17 cellular contexts compared by ENCODE assay signal in the genomic region with DNA sequence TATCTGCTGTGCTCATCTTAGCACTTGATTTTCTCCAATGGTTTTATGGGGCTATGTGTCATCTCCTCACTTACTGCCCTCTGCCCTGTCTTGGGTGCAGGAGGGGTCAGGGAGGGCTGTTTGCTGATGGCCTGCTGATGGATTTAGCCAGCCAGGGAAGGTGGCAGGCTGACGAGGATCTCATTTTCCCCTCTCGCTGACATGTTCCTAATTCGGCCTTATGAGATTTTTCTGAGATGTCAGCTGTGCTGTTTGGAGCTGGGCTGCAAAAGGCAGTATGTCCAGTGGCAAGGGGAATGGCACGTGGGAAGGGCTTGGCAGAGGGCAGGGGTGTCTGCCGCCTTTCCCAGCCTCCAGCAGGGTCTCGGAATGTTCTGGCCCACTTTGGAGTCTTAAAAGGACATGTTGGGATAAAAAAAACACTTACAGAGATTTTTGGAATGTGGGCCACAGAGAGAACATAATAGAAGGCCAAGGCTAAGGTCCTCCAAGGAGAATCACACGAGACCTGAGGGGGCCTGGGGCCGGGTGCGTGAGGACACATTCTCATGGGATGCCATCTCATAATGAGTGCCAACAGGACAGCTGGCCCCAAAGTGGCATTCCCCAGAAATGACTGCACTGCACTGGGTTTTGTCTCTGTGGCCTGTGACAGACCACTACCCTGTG.
DNase-seq lines count a peak whose midpoint lies in the region; ATAC-seq and TF ChIP-seq lines count a peak whose summit lies in the region.
"Had no signal": no experiment of that assay in that cellular context is flagged by ENCODE, and none has a peak within 500 bp of the region (broad histone marks: within the 10 kb centered on the region; RNA-seq: fewer than 3 reads in every experiment).

No MANE protein-coding gene starts in this region.

- H3K9ac ChIP-seq in H9 (ENCODE audit: extremely low read depth, insufficient read length, low read length): no peak overlapping the region

- no CpG with 5 or more reads among the region's 9 CpGs for WGBS in H9 (ENCODE audit: extremely low coverage, insufficient read length, low lambda C conversion rate)
- 68% methylated on average over 9 of the region's 9 CpGs for WGBS in suprapubic skin

- no peak overlapping the region for H3K23ac ChIP-seq in H9 (ENCODE audit: insufficient read length, low read depth, low read length)

- H2BK15ac ChIP-seq in H9 (ENCODE audit: low read depth, low read length): no peak overlapping the region

- H3K23me2 ChIP-seq in H9 (ENCODE audit: insufficient read length, low read depth, low read length, poor library complexity, severe bottlenecking): no peaks in the 10 kb centered on the region

- no peak overlapping the region for H2BK5ac ChIP-seq in H9 (ENCODE audit: insufficient read length, low read length)

- no peaks in the 10 kb centered on the region for H3K36me3 ChIP-seq in suprapubic skin
- H3K36me3 ChIP-seq: left lung, prostate gland had no signal

- no peak overlapping the region for H4K91ac ChIP-seq in H9 (ENCODE audit: insufficient read length, low read depth, low read length)

- no peak overlapping the region for H3K4me3 Mint-ChIP-seq in H9
- H3K4me3 Mint-ChIP-seq: stimulated activated naive CD8-positive, alpha-beta T cell treated with anti-CD3 and anti-CD28 coated beads, Interleukin-15, Interleukin-2, amounts not matched to agents 100 ng/mL and 50 ng/mL, for 24 hours had no signal

- H3K36me3 Mint-ChIP-seq in H9 (ENCODE audit: insufficient read depth in 1 of 3, low read depth in 3 of 3): 0 out of 7 replicates have a peak, but pooled peaks cover 0 to 5% (median 0%) of the 10 kb centered on the region in 3 experiments

- no peak overlapping the region for H3K18ac ChIP-seq in H9 (ENCODE audit: insufficient read length, low read depth, low read length)

- no peak overlapping the region for H2BK12ac ChIP-seq in H9 (ENCODE audit: insufficient read length, low read depth, low read length)

- no peak overlapping the region for H3K56ac ChIP-seq in H9 (ENCODE audit: insufficient read length, low read depth, low read length)

- H2AK5ac ChIP-seq in H9 (ENCODE audit: insufficient read length, low read length): no peak overlapping the region

- H2BK120ac ChIP-seq in H9 (ENCODE audit: low read depth, low read length, poor library complexity, severe bottlenecking): no peak overlapping the region

- H3K9me3 ChIP-seq in H9 (ENCODE audit: control insufficient read depth, low read depth, low read length): no peaks in the 10 kb centered on the region
- no peaks in the 10 kb centered on the region for H3K9me3 ChIP-seq in suprapubic skin
- H3K9me3 ChIP-seq: left lung, prostate gland had no signal

- H4K5ac ChIP-seq in H9 (ENCODE audit: insufficient read length, low read depth, low read length): no peak overlapping the region

- TF ChIP-seq POLR2A in suprapubic skin (IDR thresholded peaks at IDR 0.05): no peak

- H3K14ac ChIP-seq in H9 (ENCODE audit: insufficient read depth, low read length): no peak overlapping the region

- no peaks in the 10 kb centered on the region for H4K20me1 ChIP-seq in H9 (ENCODE audit: control insufficient read depth, insufficient read depth, insufficient read length)

- H3K27me3 ChIP-seq in H9 (ENCODE audit: insufficient read depth, low read length) (no peaks in the 10 kb centered on the region), suprapubic skin (no peaks in the 10 kb centered on the region)
- H3K27me3 ChIP-seq: left lung had no signal

- peak; percentile 10 for DNase-seq in H9
- peak; percentile 20 for DNase-seq in ecto neural progenitor cell (ENCODE audit: low spot score)
- peak; percentile 80 for DNase-seq in myocyte (ENCODE audit: low read depth)
- DNase-seq in suprapubic skin (ENCODE audit: low spot score in 2 of 2): no peak
- no peak for DNase-seq in AG08396 (ENCODE audit: low spot score)
- no peak for DNase-seq in NOMO-1 treated with DMSO at 0.1 percent for 48 hours (lab: John Stamatoyannopoulos, UW; ENCODE audit: unreplicated experiment)
- DNase-seq in amygdala (lab: John Stamatoyannopoulos, UW): no peak
- DNase-seq: activated effector memory CD4-positive, alpha-beta T cell treated with Interleukin-2 at 50 U/mL for 16 hours; left lung; NCI-H187; T-helper 2 cell had no signal

- H3K27ac Mint-ChIP-seq in H9: peak overlapping the region in 1 of 3 experiments; percentile 36; a peak in 2 of 7 replicates
- H3K27ac Mint-ChIP-seq: stimulated activated naive CD8-positive, alpha-beta T cell treated with anti-CD3 and anti-CD28 coated beads, Interleukin-15, Interleukin-2, amounts not matched to agents 100 ng/mL and 50 ng/mL, for 24 hours had no signal

- H3K27ac ChIP-seq in H9 (ENCODE audit: insufficient read length, low read depth, low read length) (no peak overlapping the region), suprapubic skin (peak overlapping the region; percentile 71)
- H3K27ac ChIP-seq: foreskin keratinocyte, HL-60 had no signal

- no peaks in the 10 kb centered on the region for H3K79me1 ChIP-seq in H9 (ENCODE audit: insufficient read depth, low read depth, low read length, poor library complexity, severe bottlenecking)

- H3K4me1 Mint-ChIP-seq in H9: peaks cover 9 to 10% of the 10 kb centered on the region in 2 experiments

- peaks cover 3% of the 10 kb centered on the region for H3K27me3 Mint-ChIP-seq in H9 (ENCODE audit: low read depth)

- no peak overlapping the region for H2AFZ ChIP-seq in H9 (ENCODE audit: low read length)

- no peak overlapping the region for H2BK20ac ChIP-seq in H9 (ENCODE audit: low read depth, low read length, poor library complexity, severe bottlenecking)

- no peak overlapping the region for H3K4ac ChIP-seq in H9 (ENCODE audit: low read depth, low read length)

- ATAC-seq in HG02759 (IDR thresholded peaks at IDR 0.05; ENCODE audit: unreplicated experiment): no peak
- ATAC-seq: activated CD4-positive, CD25-positive, alpha-beta regulatory T cell treated with anti-CD3 and anti-CD28 coated beads, Interleukin-2, amount 50 U/mL, for 24 hours; foreskin keratinocyte had no signal

- no peak overlapping the region for H3K4me3 ChIP-seq in suprapubic skin
- H3K4me3 ChIP-seq: left lung, prostate gland had no signal

- H3K9me3 Mint-ChIP-seq in H9: peaks cover 0 to 5% of the 10 kb centered on the region in 2 experiments; a peak in 3 of 5 replicates
- H3K9me3 Mint-ChIP-seq: stimulated activated naive CD8-positive, alpha-beta T cell treated with anti-CD3 and anti-CD28 coated beads, Interleukin-15, Interleukin-2, amounts not matched to agents 100 ng/mL and 50 ng/mL, for 24 hours had no signal

- TF ChIP-seq CTCF in H9 (conservative IDR thresholded peaks at IDR 0.05): no peak
- no peak for TF ChIP-seq CTCF in suprapubic skin (IDR thresholded peaks at IDR 0.05)

- no peaks in the 10 kb centered on the region; the same call in 1 of the 2 replicates for H3K4me1 ChIP-seq in H9 (ENCODE audit: insufficient read depth, low read length)
- peaks cover 5% of the 10 kb centered on the region for H3K4me1 ChIP-seq in suprapubic skin
- H3K4me1 ChIP-seq: prostate gland had no signal

- no peak overlapping the region for H4K8ac ChIP-seq in H9 (replicated peaks; ENCODE audit: insufficient read length, low read depth, low read length)

- no peak overlapping the region for H3K4me2 ChIP-seq in H9 (ENCODE audit: insufficient read depth, insufficient read length, low read length)

- no peak for TF ChIP-seq EP300 in suprapubic skin (IDR thresholded peaks at IDR 0.05)

- no peak overlapping the region for H3T11ph ChIP-seq in H9 (ENCODE audit: low read length)

- H3K79me2 ChIP-seq in H9 (ENCODE audit: insufficient read depth, low read length): no peaks in the 10 kb centered on the region

Comparison
In these comparisons a context has a peak if more than half of its experiments do, and no peak if none do; other contexts are left out.
1. DNase-seq: peak in H9 (single experiment), ecto neural progenitor cell (single experiment) and myocyte (single experiment); none in suprapubic skin (0 of 2), AG08396 (single experiment), NOMO-1 treated with DMSO at 0.1 percent for 48 hours (single experiment) and amygdala (0 of 56).